Comparison of ENCODE assay signal across 8 cellular contexts in genomic region chr2:152627010-152627957, GRCh38.
A peak's percentile ranks its signal among the peaks of the same experiment; 100 is the strongest.
DNase-seq lines count a peak whose midpoint lies in the region; ATAC-seq and TF ChIP-seq lines count a peak whose summit lies in the region.

No MANE protein-coding gene starts in this region.

- no peak for TF ChIP-seq POLR2A in lower leg skin (IDR thresholded peaks at IDR 0.05)

- H3K9me2 ChIP-seq in GM23338 (ENCODE audit: insufficient read depth) (no peaks in the 10 kb centered on the region), SK-N-SH (no peaks in the 10 kb centered on the region)

- no peak for TF ChIP-seq EP300 in SK-N-SH (IDR thresholded peaks at IDR 0.05; ENCODE audit: borderline replicate concordance in 1 of 2, low read depth in 1 of 2, low read length in 1 of 2)

- H3K27me3 ChIP-seq in GM23338 (ENCODE audit: insufficient read depth) (no peaks in the 10 kb centered on the region), SK-N-SH (ENCODE audit: insufficient read depth) (no peaks in the 10 kb centered on the region)

- POLR2A ChIA-PET in SK-N-SH (lab: Yijun Ruan, JAX): no interaction called here

- no peak for ATAC-seq in GM23338
- ATAC-seq in HG03439 (IDR thresholded peaks at IDR 0.05; ENCODE audit: unreplicated experiment): no peak

- CTCF ChIA-PET in SK-N-SH (lab: Yijun Ruan, JAX): interaction anchor here (0.6 to 4.0 kb wide), 20 partner anchors 9 to 451 kb away, joined by 3 to 24 read pairs (median 3); partner anchors contain the start of gene STAM2

- WGBS in SK-N-SH (ENCODE audit: low lambda C conversion rate): 38% methylated on average over 4 of the region's 4 CpGs
- WGBS in lower leg skin, 2 donors: 35 to 40% methylated on average over 4 of the region's 4 CpGs

- H2AFZ ChIP-seq in GM23338 (no peak overlapping the region), SK-N-SH (ENCODE audit: low read depth) (no peak overlapping the region)

- H3F3A ChIP-seq in GM23338 (replicated peaks; ENCODE audit: low read depth) (no peaks in the 10 kb centered on the region), SK-N-SH (replicated peaks; ENCODE audit: insufficient read depth) (no peaks in the 10 kb centered on the region)

- peak; percentile 85 for TF ChIP-seq RAD21 in SK-N-SH (IDR thresholded peaks at IDR 0.05; ENCODE audit: low read length)

- peak; percentile 46 to 55 for TF ChIP-seq CTCF in GM23338 (conservative IDR thresholded peaks at IDR 0.05; ENCODE audit: low read depth in 2 of 2)
- TF ChIP-seq CTCF in SK-N-SH (IDR thresholded peaks at IDR 0.05): peak; percentile 84
- TF ChIP-seq CTCF in lower leg skin (IDR thresholded peaks at IDR 0.05): no peak

- H3K36me3 ChIP-seq in GM23338 (ENCODE audit: insufficient read depth) (no peaks in the 10 kb centered on the region; the same call in 1 of the 2 replicates), SK-N-SH (replicated peaks in 1 of 2; ENCODE audit: control insufficient read depth in 1 of 2, insufficient read depth in 2 of 2, low read length in 1 of 2) (peaks cover 16 to 36% of the 10 kb centered on the region in 2 experiments)

- H3K27ac Mint-ChIP-seq in GM23338: no peak overlapping the region

- H3K27me3 Mint-ChIP-seq in GM23338 (ENCODE audit: insufficient read depth, low read depth, poor library complexity): peaks cover 3% of the 10 kb centered on the region

- no peak overlapping the region for H3K4me3 ChIP-seq in GM23338
- H3K4me3 ChIP-seq in SK-N-SH (ENCODE audit: low read depth in 2 of 2, low read length in 1 of 2): no peak overlapping the region; a peak in 1 of 4 replicates
- no peak overlapping the region for H3K4me3 ChIP-seq in lower leg skin (ENCODE audit: low read depth, poor library complexity, severe bottlenecking)

- H4K20me1 ChIP-seq in GM23338 (replicated peaks; ENCODE audit: insufficient read depth): peaks cover 12% of the 10 kb centered on the region; the same call in 1 of the 2 replicates
- no peaks in the 10 kb centered on the region for H4K20me1 ChIP-seq in SK-N-SH (ENCODE audit: insufficient read depth)

- intact Hi-C loops in lower leg skin (cut with DNase I; ENCODE audit: low total_unique reads): no loop called here

- H3K4me2 ChIP-seq in GM23338: no peak overlapping the region
- no peak overlapping the region for H3K4me2 ChIP-seq in SK-N-SH

- no peaks in the 10 kb centered on the region for H3K4me1 ChIP-seq in GM23338 (ENCODE audit: insufficient read depth)
- peaks cover 5% of the 10 kb centered on the region in 2 experiments; a peak in 3 of 4 replicates for H3K4me1 ChIP-seq in SK-N-SH (ENCODE audit: control insufficient read depth in 1 of 2, insufficient read depth in 2 of 2, low read depth in 1 of 2, low read length in 1 of 2)

- H3K9me3 Mint-ChIP-seq in GM23338: no peaks in the 10 kb centered on the region

- no peaks in the 10 kb centered on the region for H3K4me1 Mint-ChIP-seq in GM23338

- no peak overlapping the region for H3K9ac ChIP-seq in SK-N-SH

- H3K4me3 Mint-ChIP-seq in GM23338: no peak overlapping the region

- H3K9me3 ChIP-seq in SK-N-SH: no peaks in the 10 kb centered on the region

- H3K36me3 Mint-ChIP-seq in GM23338 (ENCODE audit: low read depth): peaks cover 22% of the 10 kb centered on the region; the same call in 2 of the 3 replicates

- DNase-seq in Ammon's horn (ENCODE audit: low spot score) (peak; percentile 58), GM23338 (ENCODE audit: low spot score) (peak; percentile 19), SK-N-SH (peak; percentile 48), glomerular endothelial cell (ENCODE audit: extremely low read depth, low read depth, low spot score) (peak; percentile 31), superior temporal gyrus (ENCODE audit: extremely low spot score) (peak; percentile 85), GF-D8 (lab: John Stamatoyannopoulos, UW) (no peak), lower leg skin (ENCODE audit: low spot score in 2 of 2) (no peak)

- no peak overlapping the region for H3K27ac ChIP-seq in GM23338 (ENCODE audit: low read depth)
- H3K27ac ChIP-seq in SK-N-SH (ENCODE audit: low read depth in 2 of 2, low read length in 1 of 2): peak overlapping the region in 1 of 2 experiments; percentile 34; a peak in 1 of 4 replicates

- H3K79me2 ChIP-seq in GM23338 (replicated peaks; ENCODE audit: insufficient read depth): no peaks in the 10 kb centered on the region
- no peaks in the 10 kb centered on the region for H3K79me2 ChIP-seq in SK-N-SH (ENCODE audit: insufficient read depth)

TF ChIP-seq in GM23338, 12 proteins besides CTCF, POLR2A, EP300 and RAD21:
- TF ChIP-seq, protein P1, sequence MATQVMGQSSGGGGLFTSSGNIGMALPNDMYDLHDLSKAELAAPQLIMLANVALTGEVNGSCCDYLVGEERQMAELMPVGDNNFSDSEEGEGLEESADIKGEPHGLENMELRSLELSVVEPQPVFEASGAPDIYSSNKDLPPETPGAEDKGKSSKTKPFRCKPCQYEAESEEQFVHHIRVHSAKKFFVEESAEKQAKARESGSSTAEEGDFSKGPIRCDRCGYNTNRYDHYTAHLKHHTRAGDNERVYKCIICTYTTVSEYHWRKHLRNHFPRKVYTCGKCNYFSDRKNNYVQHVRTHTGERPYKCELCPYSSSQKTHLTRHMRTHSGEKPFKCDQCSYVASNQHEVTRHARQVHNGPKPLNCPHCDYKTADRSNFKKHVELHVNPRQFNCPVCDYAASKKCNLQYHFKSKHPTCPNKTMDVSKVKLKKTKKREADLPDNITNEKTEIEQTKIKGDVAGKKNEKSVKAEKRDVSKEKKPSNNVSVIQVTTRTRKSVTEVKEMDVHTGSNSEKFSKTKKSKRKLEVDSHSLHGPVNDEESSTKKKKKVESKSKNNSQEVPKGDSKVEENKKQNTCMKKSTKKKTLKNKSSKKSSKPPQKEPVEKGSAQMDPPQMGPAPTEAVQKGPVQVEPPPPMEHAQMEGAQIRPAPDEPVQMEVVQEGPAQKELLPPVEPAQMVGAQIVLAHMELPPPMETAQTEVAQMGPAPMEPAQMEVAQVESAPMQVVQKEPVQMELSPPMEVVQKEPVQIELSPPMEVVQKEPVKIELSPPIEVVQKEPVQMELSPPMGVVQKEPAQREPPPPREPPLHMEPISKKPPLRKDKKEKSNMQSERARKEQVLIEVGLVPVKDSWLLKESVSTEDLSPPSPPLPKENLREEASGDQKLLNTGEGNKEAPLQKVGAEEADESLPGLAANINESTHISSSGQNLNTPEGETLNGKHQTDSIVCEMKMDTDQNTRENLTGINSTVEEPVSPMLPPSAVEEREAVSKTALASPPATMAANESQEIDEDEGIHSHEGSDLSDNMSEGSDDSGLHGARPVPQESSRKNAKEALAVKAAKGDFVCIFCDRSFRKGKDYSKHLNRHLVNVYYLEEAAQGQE (IDR thresholded peaks at IDR 0.05; ENCODE audit: unreplicated experiment): no peak
- TF ChIP-seq POLR2AphosphoS5 (IDR thresholded peaks at IDR 0.05; ENCODE audit: low read depth) (no peak), EZH2 (IDR thresholded peaks at IDR 0.05; ENCODE audit: low read depth, unreplicated experiment) (no peak), ZNF114 (CRISPR knock-in tag; IDR thresholded peaks at IDR 0.05) (no peak), EZH2phosphoT487 (IDR thresholded peaks at IDR 0.05; ENCODE audit: unreplicated experiment) (no peak), STAT1 (IDR thresholded peaks at IDR 0.05; ENCODE audit: unreplicated experiment) (no peak)

TF ChIP-seq in SK-N-SH, 30 proteins besides CTCF, POLR2A, EP300 and RAD21 (continues in another document):
- TF ChIP-seq MXI1 (IDR thresholded peaks at IDR 0.05; ENCODE audit: low read depth, low read length): no peak
- no peak for TF ChIP-seq CHD2 (IDR thresholded peaks at IDR 0.05; ENCODE audit: low read length, partially characterized antibody)
- peak; percentile 63 for TF ChIP-seq SMC3 (IDR thresholded peaks at IDR 0.05; ENCODE audit: low read depth, low read length)
- TF ChIP-seq MEF2A (IDR thresholded peaks at IDR 0.05; ENCODE audit: borderline replicate concordance, low read depth): no peak
- TF ChIP-seq FOXJ3 (CRISPR knock-in tag; IDR thresholded peaks at IDR 0.05): no peak
- TF ChIP-seq IRF3 (IDR thresholded peaks at IDR 0.05; ENCODE audit: low read depth, low read length): no peak
- TF ChIP-seq GABPA (IDR thresholded peaks at IDR 0.05; ENCODE audit: low read depth): no peak
- TF ChIP-seq TCF12 (IDR thresholded peaks at IDR 0.05): peak; percentile 53
- no peak for TF ChIP-seq YY1 (IDR thresholded peaks at IDR 0.05; ENCODE audit: low read depth)
- no peak for TF ChIP-seq RFX5 (IDR thresholded peaks at IDR 0.05; ENCODE audit: low read length)
- TF ChIP-seq PBX3 (IDR thresholded peaks at IDR 0.05): no peak
- no peak for TF ChIP-seq POLR2AphosphoS5 (IDR thresholded peaks at IDR 0.05; ENCODE audit: low read depth, low read length)
- TF ChIP-seq FOXM1 (IDR thresholded peaks at IDR 0.05; ENCODE audit: low read depth): no peak

Comparison
In these comparisons a context has a peak if more than half of its experiments do, and no peak if none do; other contexts are left out.
1. DNase-seq: peak in Ammon's horn (single experiment), GM23338 (single experiment), SK-N-SH (single experiment), glomerular endothelial cell (single experiment) and superior temporal gyrus (single experiment); none in GF-D8 (single experiment) and lower leg skin (0 of 2).
2. CTCF ChIP-seq: peak in GM23338 (2 of 2) and SK-N-SH (single experiment); none in lower leg skin (0 of 3).